11 cellular contexts compared by ENCODE assay signal in genomic region chr16:2779151-2779920, GRCh38. TPM values are rescaled to one million over a fixed set of nuclear protein-coding genes. Genes with fewer than 3 reads are reported as not detected.
A peak's percentile ranks its signal among the peaks of the same experiment; 100 is the strongest.
DNase-seq lines count a peak whose midpoint lies in the region; ATAC-seq, FAIRE-seq and TF ChIP-seq lines count a peak whose summit lies in the region.
"Had no signal": no experiment of that assay in that cellular context is flagged by ENCODE, and none has a peak within 500 bp of the region (broad histone marks: within the 10 kb centered on the region; RNA-seq: fewer than 3 reads in every experiment).

No MANE protein-coding gene starts in this region.

- in situ Hi-C loops in GM12878 (cut with MboI), result no loop called here

- no peak for FAIRE-seq in GM12878 (lab: Jason Lieb, UNC)

- WGBS in GM12878 (ENCODE audit: insufficient coverage, insufficient replicate concordance, low lambda C conversion rate, missing lambda C conversion rate), result 85% methylated on average over 23 of the region's 23 CpGs
- WGBS in neuronal stem cell (ENCODE audit: extremely low coverage in 2 of 2, insufficient read length in 2 of 2, insufficient replicate concordance in 1 of 2), 2 donors, result no CpG with 5 or more reads among the region's 23 CpGs

- H4K20me1 ChIP-seq in DND-41 (ENCODE audit: insufficient read depth, low read length), result peaks cover 20% of the 10 kb centered on the region
- no peaks in the 10 kb centered on the region for H4K20me1 ChIP-seq in GM12878 (ENCODE audit: control insufficient read depth, insufficient read depth)

- peak overlapping the region; percentile 82 for H2AK5ac ChIP-seq in neuronal stem cell (ENCODE audit: low read depth, low read length)

- TF ChIP-seq POLR2A in GM12878 (IDR thresholded peaks at IDR 0.05; ENCODE audit: low read depth, low read length) (no peak; the same call in 1 of the 2 replicates), erythroblast (IDR thresholded peaks at IDR 0.05; ENCODE audit: low read length) (no peak)

- H3K9ac ChIP-seq in DND-41 (ENCODE audit: low read depth, low read length) (no peak overlapping the region), NT2/D1 (ENCODE audit: insufficient read length, low read depth) (no peak overlapping the region), GM12878 (ENCODE audit: control insufficient read depth, insufficient read depth, low read length) (no peak overlapping the region), neuronal stem cell (ENCODE audit: low read depth, low read length, poor library complexity) (no peak overlapping the region)

- H3K14ac ChIP-seq in neuronal stem cell (ENCODE audit: low read length), result no peak overlapping the region

- H3K36me3 ChIP-seq in DND-41 (ENCODE audit: insufficient read depth, low read length) (peaks cover 12% of the 10 kb centered on the region), NT2/D1 (ENCODE audit: insufficient read depth, insufficient read length, low read length) (peaks cover 18% of the 10 kb centered on the region), GM12878 (ENCODE audit: control insufficient read depth in 2 of 2, insufficient read depth in 2 of 2, low read length in 1 of 2) (no peaks in the 10 kb centered on the region; a peak in 1 of 4 replicates), neuronal stem cell (replicated peaks in 1 of 2; ENCODE audit: control insufficient read depth in 2 of 2, insufficient read depth in 2 of 2, low read length in 2 of 2) (peaks cover 9 to 24% of the 10 kb centered on the region in 2 donors)

- CTCF ChIA-PET in GM12878 (lab: Yijun Ruan, JAX), result interaction anchor here (1.9 kb wide), 1 partner anchor 89 kb away, joined by 6 read pairs; no protein-coding TSS in a partner anchor

- H3K79me2 ChIP-seq in DND-41 (ENCODE audit: insufficient read depth, low read length) (peaks cover 40% of the 10 kb centered on the region), GM12878 (ENCODE audit: control insufficient read depth, insufficient read depth, low read length) (peaks cover 30% of the 10 kb centered on the region)

- no peak overlapping the region for H4K91ac ChIP-seq in neuronal stem cell (ENCODE audit: low read depth, low read length, poor library complexity)

- POLR2A ChIA-PET in GM12878 (lab: Charles Lee), result interaction anchor here (0.6 to 3.9 kb wide), 2 partner anchors 25 to 52 kb away, joined by 3 to 27 read pairs; partner anchors contain the start of gene SRRM2

- no peak overlapping the region for H2BK120ac ChIP-seq in neuronal stem cell (ENCODE audit: low read depth, low read length)

- no peaks in the 10 kb centered on the region for H3K27me3 ChIP-seq in DND-41 (ENCODE audit: insufficient read depth, low read length, poor library complexity)
- no peaks in the 10 kb centered on the region for H3K27me3 ChIP-seq in NT2/D1 (ENCODE audit: insufficient read depth, insufficient read length)
- no peaks in the 10 kb centered on the region for H3K27me3 ChIP-seq in GM12878 (replicated peaks in 1 of 2; ENCODE audit: control insufficient read depth in 2 of 2, insufficient read depth in 2 of 2, low read length in 1 of 2)
- H3K27me3 ChIP-seq in neuronal stem cell (ENCODE audit: control insufficient read depth in 3 of 3, insufficient read depth in 3 of 3, low read depth in 1 of 3, low read length in 3 of 3), result peaks cover 0 to 8% (median 0%) of the 10 kb centered on the region in 3 experiments

- no peak overlapping the region for H4K8ac ChIP-seq in neuronal stem cell (ENCODE audit: low read depth, low read length)

- H3K18ac ChIP-seq in neuronal stem cell (ENCODE audit: low read length), result no peak overlapping the region

- H3K4me3 ChIP-seq in DND-41 (ENCODE audit: low read depth in 1 of 2, low read length in 2 of 2) (peak overlapping the region in 1 of 2 experiments; percentile 86; a peak in 1 of 4 replicates), NT2/D1 (ENCODE audit: insufficient read length, low read depth) (peak overlapping the region; percentile 97), GM12878 (no peak overlapping the region), neuronal stem cell (ENCODE audit: low read length in 2 of 2) (peak overlapping the region; percentile 4 to 79)

- H3K9me3 ChIP-seq in DND-41 (ENCODE audit: insufficient read depth, low read length, severe bottlenecking) (no peaks in the 10 kb centered on the region), NT2/D1 (ENCODE audit: insufficient read depth, low read length) (no peaks in the 10 kb centered on the region), GM12878 (replicated peaks; ENCODE audit: control insufficient read depth, insufficient read depth, low read length) (no peaks in the 10 kb centered on the region), neuronal stem cell (replicated peaks in 1 of 2; ENCODE audit: control insufficient read depth in 2 of 2, insufficient read depth in 1 of 2, low read depth in 1 of 2, low read length in 2 of 2) (no peaks in the 10 kb centered on the region)

- H2BK15ac ChIP-seq in neuronal stem cell (ENCODE audit: low read length), result no peak overlapping the region

- H2BK12ac ChIP-seq in neuronal stem cell (ENCODE audit: low read length), result no peak overlapping the region

- RAD21 ChIA-PET in GM12878 (lab: Charles Lee; ENCODE audit: unreplicated experiment), result no interaction called here

- peaks cover 13% of the 10 kb centered on the region for H3K79me1 ChIP-seq in neuronal stem cell (ENCODE audit: low read depth, low read length)

- no peak overlapping the region for H2BK5ac ChIP-seq in neuronal stem cell (ENCODE audit: low read length)

- no peak for TF ChIP-seq EP300 in GM12878 (IDR thresholded peaks at IDR 0.05; ENCODE audit: borderline replicate concordance in 1 of 2, control insufficient read depth in 1 of 2, low read depth in 2 of 2, low read length in 2 of 2)

- TF ChIP-seq CTCF in DND-41 (IDR thresholded peaks at IDR 0.05; ENCODE audit: borderline replicate concordance, extremely low read depth, low read length, poor library complexity, severe bottlenecking) (no peak), GM12878 (IDR thresholded peaks at IDR 0.05 in 2 of 3, conservative IDR thresholded peaks at IDR 0.05 in 1 of 3; ENCODE audit: control insufficient read depth in 2 of 3, extremely low read depth in 1 of 3, insufficient read depth in 1 of 3, low read depth in 3 of 3, low read length in 3 of 3) (no peak)

- DNase-seq in DND-41 (no peak), NT2/D1 (ENCODE audit: low read depth, low spot score) (no peak), GM12878 (ENCODE audit: low read depth, low spot score) (no peak), neuronal stem cell (ENCODE audit: low spot score) (no peak), inferior parietal cortex (ENCODE audit: extremely low spot score) (no peak), erythroblast (lab: John Stamatoyannopoulos, UW) (no peak), glomerular visceral epithelial cell (ENCODE audit: extremely low spot score) (no peak)
- DNase-seq: Calu3, NCI-H510A treated with DMSO at 0.1 percent for 48 hours had no signal

- SMC1A ChIA-PET in GM12878 (lab: Charles Lee; ENCODE audit: uncharacterized antibody, unreplicated experiment), result interaction anchor here (1.8 kb wide), 1 partner anchor 27 kb away, joined by 7 read pairs; the partner anchor contains the start of gene SRRM2

- H3K4me2 ChIP-seq in DND-41 (ENCODE audit: insufficient read depth, low read length) (peak overlapping the region; percentile 92), GM12878 (ENCODE audit: control insufficient read depth, insufficient read depth) (peak overlapping the region; percentile 96; the same call in 1 of the 2 replicates), neuronal stem cell (ENCODE audit: insufficient read depth, low read length, poor library complexity, severe bottlenecking) (no peak overlapping the region)

- intact Hi-C loops in GM12878 (cut with micrococcal nuclease; ENCODE audit: unreplicated experiment), result no loop called here

- peak overlapping the region; percentile 68 for H3K23ac ChIP-seq in neuronal stem cell (ENCODE audit: low read depth, low read length, poor library complexity)

- no peak overlapping the region for H3K4ac ChIP-seq in neuronal stem cell (ENCODE audit: low read length)

- TF ChIP-seq RAD21 in GM12878 (IDR thresholded peaks at IDR 0.05; ENCODE audit: insufficient read depth, low read depth, low read length), result no peak

- H3K27ac ChIP-seq in DND-41 (ENCODE audit: low read length) (no peak overlapping the region), GM12878 (ENCODE audit: control insufficient read depth, insufficient read depth) (no peak overlapping the region), neuronal stem cell (replicated peaks; ENCODE audit: low read length) (no peak overlapping the region)

- peaks cover 31% of the 10 kb centered on the region for H3K4me1 ChIP-seq in DND-41 (ENCODE audit: insufficient read depth, low read length)
- peaks cover 18% of the 10 kb centered on the region for H3K4me1 ChIP-seq in NT2/D1 (ENCODE audit: insufficient read depth, insufficient read length)
- H3K4me1 ChIP-seq in GM12878 (ENCODE audit: control insufficient read depth, insufficient read depth, low read length), result 0 out of 2 replicates have a peak, but pooled peaks cover 4% of the 10 kb centered on the region
- H3K4me1 ChIP-seq in neuronal stem cell (ENCODE audit: control insufficient read depth in 2 of 2, insufficient read depth in 1 of 2, low read depth in 1 of 2, low read length in 2 of 2), result peaks cover 8 to 11% of the 10 kb centered on the region in 2 donors

- ATAC-seq in DND-41 (ENCODE audit: insufficient read depth, low read depth) (no peak), GM12878 (no peak), GM19328 (IDR thresholded peaks at IDR 0.05; ENCODE audit: unreplicated experiment) (no peak)

- H2AFZ ChIP-seq in DND-41 (ENCODE audit: low read depth, low read length) (no peak overlapping the region), GM12878 (ENCODE audit: control insufficient read depth, low read depth, low read length) (no peak overlapping the region), neuronal stem cell (ENCODE audit: low read length) (no peak overlapping the region)

- BruUV-seq in GM12878 (replicated peaks; lab: Mats Ljungman, UMichigan), result no TSS peak

RNA-seq across cellular contexts. Expression of gene ELOB, which starts 2.3 kb away (rescaled TPM):
- total RNA-seq in GM12878 (2013; cell fraction: nucleolus; rRNA removed), result 6.4 and 12.2 TPM in 2 replicates
- total RNA-seq in GM12878 (2014; rRNA removed), result 177 and 258 TPM in 2 replicates
- total RNA-seq in GM12878 (2014; rRNA removed; fragmentation: Illumina TruSeq; extraction: Trizol), result 133 and 154 TPM in 2 replicates
- total RNA-seq in GM12878 (2021), result 211 and 219 TPM in 2 replicates
- polyA plus RNA-seq in GM12878 (2011; ENCODE audit: low read depth), result 321 TPM
- polyA plus RNA-seq in GM12878 (2011; rRNA removed), result 72.8 and 219 TPM in 2 replicates
- 556 and 601 TPM in 2 replicates for polyA plus RNA-seq in GM12878 (2011; cell fraction: cytosol; rRNA removed)
- 162 and 166 TPM in 2 replicates for polyA plus RNA-seq in GM12878 (2011; cell fraction: nucleus; rRNA removed)
- 162 and 263 TPM in 2 replicates for polyA plus RNA-seq in GM12878 (2012)
- 5.0 and 86.9 TPM in 2 replicates for polyA plus RNA-seq in GM12878 (2014; fragmentation: Illumina TruSeq; extraction: Trizol)
- polyA plus RNA-seq in GM12878 (2014; fragmentation: Nextera tagmentation; extraction: Ambion mirVana), result 100 to 1,000 TPM; 752 to 823 TPM
- 268 and 337 TPM in 2 replicates for polyA plus RNA-seq in GM12878 (2014; rRNA removed)
- polyA plus RNA-seq in GM12878 (2016; fragmentation: Nextera tagmentation; extraction: Ambion mirVana), result 100 to 1,000 TPM; 487 to 534 TPM
- 84.6 and 103 TPM in 2 replicates for polyA minus RNA-seq in GM12878 (2011; rRNA and poly(A)+ RNA removed)
- polyA minus RNA-seq in GM12878 (2011; cell fraction: cytosol; rRNA and poly(A)+ RNA removed), result 44.1 and 53.4 TPM in 2 replicates
- 17.8 and 20.5 TPM in 2 replicates for polyA minus RNA-seq in GM12878 (2011; cell fraction: nucleus; rRNA and poly(A)+ RNA removed)
- 177 TPM for polyA plus RNA-seq in neuronal stem cell (2013, experiment 1 of 2)
- 174 TPM for polyA plus RNA-seq in neuronal stem cell (2013, experiment 2 of 2)

RNA-seq across cellular contexts. Expression of gene PRSS33, which starts 8.0 kb away (rescaled TPM):
- not detected in 2 replicates for total RNA-seq in GM12878 (2013; cell fraction: nucleolus; rRNA removed)
- total RNA-seq in GM12878 (2014; rRNA removed), result not detected in 2 replicates
- not detected in 2 replicates for total RNA-seq in GM12878 (2014; rRNA removed; fragmentation: Illumina TruSeq; extraction: Trizol)
- total RNA-seq in GM12878 (2021), result not detected in 2 replicates
- polyA plus RNA-seq in GM12878 (2011; ENCODE audit: low read depth), result not detected
- not detected in 2 replicates for polyA plus RNA-seq in GM12878 (2011; rRNA removed)
- not detected in 2 replicates for polyA plus RNA-seq in GM12878 (2011; cell fraction: cytosol; rRNA removed)
- polyA plus RNA-seq in GM12878 (2011; cell fraction: nucleus; rRNA removed), result not detected in 2 replicates
- polyA plus RNA-seq in GM12878 (2012), result not detected in 2 replicates
- not detected in 2 replicates for polyA plus RNA-seq in GM12878 (2014; fragmentation: Illumina TruSeq; extraction: Trizol)
- polyA plus RNA-seq in GM12878 (2014; fragmentation: Nextera tagmentation; extraction: Ambion mirVana), result not detected
- polyA plus RNA-seq in GM12878 (2014; rRNA removed), result not detected in 2 replicates
- polyA plus RNA-seq in GM12878 (2016; fragmentation: Nextera tagmentation; extraction: Ambion mirVana), result not detected
- polyA minus RNA-seq in GM12878 (2011; rRNA and poly(A)+ RNA removed), result not detected in 2 replicates
- not detected in 2 replicates for polyA minus RNA-seq in GM12878 (2011; cell fraction: cytosol; rRNA and poly(A)+ RNA removed)
- polyA minus RNA-seq in GM12878 (2011; cell fraction: nucleus; rRNA and poly(A)+ RNA removed), result not detected in 2 replicates
- polyA plus RNA-seq in neuronal stem cell (2013, experiment 1 of 2), result 2.3 TPM
- polyA plus RNA-seq in neuronal stem cell (2013, experiment 2 of 2), result 2.2 TPM
- total RNA-seq: ureter had no signal

RNA-seq across cellular contexts. Expression of gene PRSS41, which starts 18.9 kb away (rescaled TPM):
- total RNA-seq in GM12878 (2013; cell fraction: nucleolus; rRNA removed), result not detected in 2 replicates
- not detected in 2 replicates for total RNA-seq in GM12878 (2014; rRNA removed)
- total RNA-seq in GM12878 (2014; rRNA removed; fragmentation: Illumina TruSeq; extraction: Trizol), result not detected in 2 replicates
- total RNA-seq in GM12878 (2021), result not detected in 2 replicates
- not detected for polyA plus RNA-seq in GM12878 (2011; ENCODE audit: low read depth)
- not detected in 2 replicates for polyA plus RNA-seq in GM12878 (2011; rRNA removed)
- not detected in 2 replicates for polyA plus RNA-seq in GM12878 (2011; cell fraction: cytosol; rRNA removed)
- not detected in 2 replicates for polyA plus RNA-seq in GM12878 (2011; cell fraction: nucleus; rRNA removed)
- not detected in 2 replicates for polyA plus RNA-seq in GM12878 (2012)
- polyA plus RNA-seq in GM12878 (2014; fragmentation: Illumina TruSeq; extraction: Trizol), result not detected in 2 replicates
- polyA plus RNA-seq in GM12878 (2014; fragmentation: Nextera tagmentation; extraction: Ambion mirVana), result not detected
- polyA plus RNA-seq in GM12878 (2014; rRNA removed), result not detected in 2 replicates
- not detected for polyA plus RNA-seq in GM12878 (2016; fragmentation: Nextera tagmentation; extraction: Ambion mirVana)
- not detected in 2 replicates for polyA minus RNA-seq in GM12878 (2011; rRNA and poly(A)+ RNA removed)
- polyA minus RNA-seq in GM12878 (2011; cell fraction: cytosol; rRNA and poly(A)+ RNA removed), result not detected in 2 replicates
- not detected in 2 replicates for polyA minus RNA-seq in GM12878 (2011; cell fraction: nucleus; rRNA and poly(A)+ RNA removed)
- not detected for polyA plus RNA-seq in neuronal stem cell (2013, experiment 1 of 2)
- not detected for polyA plus RNA-seq in neuronal stem cell (2013, experiment 2 of 2)
- total RNA-seq: Calu3, ureter had no signal

RNA-seq across cellular contexts. Expression of gene SRRM2, which starts 26.9 kb away (rescaled TPM):
- 433 and 461 TPM in 2 replicates for total RNA-seq in GM12878 (2013; cell fraction: nucleolus; rRNA removed)
- 45.0 and 58.5 TPM in 2 replicates for total RNA-seq in GM12878 (2014; rRNA removed)
- total RNA-seq in GM12878 (2014; rRNA removed; fragmentation: Illumina TruSeq; extraction: Trizol), result 66.4 and 68.1 TPM in 2 replicates
- total RNA-seq in GM12878 (2021), result 420 and 483 TPM in 2 replicates
- polyA plus RNA-seq in GM12878 (2011; ENCODE audit: low read depth), result 162 TPM
- 96.5 and 129 TPM in 2 replicates for polyA plus RNA-seq in GM12878 (2011; rRNA removed)
- 199 and 209 TPM in 2 replicates for polyA plus RNA-seq in GM12878 (2011; cell fraction: cytosol; rRNA removed)
- 2,282 and 3,207 TPM in 2 replicates for polyA plus RNA-seq in GM12878 (2011; cell fraction: nucleus; rRNA removed)
- 479 and 774 TPM in 2 replicates for polyA plus RNA-seq in GM12878 (2012)
- 402 and 463 TPM in 2 replicates for polyA plus RNA-seq in GM12878 (2014; fragmentation: Illumina TruSeq; extraction: Trizol)
- 10 to 100 TPM; 30.1 to 73.0 TPM for polyA plus RNA-seq in GM12878 (2014; fragmentation: Nextera tagmentation; extraction: Ambion mirVana)
- 502 and 661 TPM in 2 replicates for polyA plus RNA-seq in GM12878 (2014; rRNA removed)
- 100 to 1,000 TPM; 262 to 266 TPM for polyA plus RNA-seq in GM12878 (2016; fragmentation: Nextera tagmentation; extraction: Ambion mirVana)
- 68.3 and 115 TPM in 2 replicates for polyA minus RNA-seq in GM12878 (2011; rRNA and poly(A)+ RNA removed)
- polyA minus RNA-seq in GM12878 (2011; cell fraction: cytosol; rRNA and poly(A)+ RNA removed), result 104 and 110 TPM in 2 replicates
- 146 and 241 TPM in 2 replicates for polyA minus RNA-seq in GM12878 (2011; cell fraction: nucleus; rRNA and poly(A)+ RNA removed)
- 516 TPM for polyA plus RNA-seq in neuronal stem cell (2013, experiment 1 of 2)
- 512 TPM for polyA plus RNA-seq in neuronal stem cell (2013, experiment 2 of 2)

RNA-seq across cellular contexts. Expression of gene PRSS21, which starts 37.7 kb away (rescaled TPM):
- total RNA-seq in GM12878 (2013; cell fraction: nucleolus; rRNA removed), result not detected in 2 replicates
- total RNA-seq in GM12878 (2014; rRNA removed) (34.3 and 40.1 TPM in 2 replicates), GM12878 (2014; rRNA removed; fragmentation: Illumina TruSeq; extraction: Trizol) (23.3 and 23.6 TPM in 2 replicates), GM12878 (2021) (49.8 and 58.3 TPM in 2 replicates)
- 23.8 TPM for polyA plus RNA-seq in GM12878 (2011; ENCODE audit: low read depth)
- polyA plus RNA-seq in GM12878 (2011; rRNA removed) (not detected in 2 replicates), GM12878 (2014; fragmentation: Illumina TruSeq; extraction: Trizol) (27.2 and 34.7 TPM in 2 replicates), GM12878 (2014; fragmentation: Nextera tagmentation; extraction: Ambion mirVana) (10 to 100 TPM in 1 of 2 experiments, 1 to 10 TPM in 1; 5.3 to 18.4 TPM), GM12878 (2014; rRNA removed) (45.1 and 52.2 TPM in 2 replicates), GM12878 (2016; fragmentation: Nextera tagmentation; extraction: Ambion mirVana) (10 to 100 TPM; 67.0 to 73.4 TPM)
- not detected in 2 replicates for polyA plus RNA-seq in GM12878 (2011; cell fraction: cytosol; rRNA removed)
- 0.15 TPM in 1 of 2 replicates, not detected in the other for polyA plus RNA-seq in GM12878 (2011; cell fraction: nucleus; rRNA removed)
- polyA plus RNA-seq in GM12878 (2012), result 38.3 and 40.9 TPM in 2 replicates
- polyA minus RNA-seq in GM12878 (2011; rRNA and poly(A)+ RNA removed), result not detected in 2 replicates
- polyA minus RNA-seq in GM12878 (2011; cell fraction: cytosol; rRNA and poly(A)+ RNA removed), result 1.2 and 4.2 TPM in 2 replicates
- polyA minus RNA-seq in GM12878 (2011; cell fraction: nucleus; rRNA and poly(A)+ RNA removed), result 1.1 TPM in 1 of 2 replicates, not detected in the other
- polyA plus RNA-seq in neuronal stem cell (2013, experiment 1 of 2), result not detected
- polyA plus RNA-seq in neuronal stem cell (2013, experiment 2 of 2), result not detected
- total RNA-seq: Calu3 had no signal
